Comparison of ENCODE assay signal across 21 cellular contexts in genomic region chr4:26490111-26490979, GRCh38. TPM values are rescaled to one million over a fixed set of nuclear protein-coding genes. Genes with fewer than 3 reads are reported as not detected.
A peak's percentile ranks its signal among the peaks of the same experiment; 100 is the strongest.
DNase-seq lines count a peak whose midpoint lies in the region; TF ChIP-seq lines count a peak whose summit lies in the region.
"Had no signal": no experiment of that assay in that cellular context is flagged by ENCODE, and none has a peak within 500 bp of the region (broad histone marks: within the 10 kb centered on the region; RNA-seq: fewer than 3 reads in every experiment).

Gene CCKAR (minus strand): TSS chr4:26490484. CDS start chr4:26490267, 217 bp downstream.

- H3K4me2 ChIP-seq in neural progenitor cell: peak within 1 kb of the TSS; percentile 55

- peak within 1 kb of the TSS; percentile 35 for H3K27ac Mint-ChIP-seq in neural progenitor cell
- H3K27ac Mint-ChIP-seq in endothelial cell (ENCODE audit: unreplicated experiment): no peak within 1 kb of the TSS
- H3K27ac Mint-ChIP-seq: activated B cell treated with CpG ODN at 0.5 μM for 24 hours; activated CD8-positive, alpha-beta memory T cell treated with anti-CD3 and anti-CD28 coated beads, Interleukin-2, amount 10 ng/mL, durations not matched to agents 7 days and 5 days; natural killer cell treated with Interleukin-12 subunit alpha and Interleukin-12 subunit beta and Interleukin-15 and Interleukin-18, amount 100 ng/mL, for 72 hours had no signal

- H4K20me1 ChIP-seq in neural progenitor cell (ENCODE audit: low read depth): no peaks in the 10 kb centered on the region

- H3K9me3 Mint-ChIP-seq in neural progenitor cell (no peaks in the 10 kb centered on the region), endothelial cell (ENCODE audit: unreplicated experiment) (no peaks in the 10 kb centered on the region)
- H3K9me3 Mint-ChIP-seq: natural killer cell treated with Interleukin-12 subunit alpha and Interleukin-12 subunit beta and Interleukin-15 and Interleukin-18, amount 100 ng/mL, for 72 hours had no signal

- DNase-seq in DMS153 treated with DMSO at 0.1 percent for 48 hours (lab: John Stamatoyannopoulos, UW; ENCODE audit: unreplicated experiment) (peak; percentile 42), NCI-H146 (lab: John Stamatoyannopoulos, UW) (peak; percentile 47), astrocyte of the hippocampus (ENCODE audit: low read depth, low spot score) (peak; percentile 58), neural progenitor cell (ENCODE audit: low spot score) (peak; percentile 27), iPS-NIHi11 (ENCODE audit: low spot score) (no peak), endothelial cell (ENCODE audit: low spot score) (no peak), Peyer's patch (no peak), nucleus accumbens (lab: John Stamatoyannopoulos, UW) (no peak)
- DNase-seq: activated B cell treated with CpG ODN at 0.5 μM for 24 hours; activated naive CD4-positive, alpha-beta T cell treated with Interleukin-2 at 50 U/mL for 16 hours; Caco-2; effector CD4-positive, alpha-beta T cell; foreskin keratinocyte; mammary epithelial cell; NCI-H774; stimulated activated CD4-positive, alpha-beta T cell treated with anti-CD3 and anti-CD28 coated beads, Interleukin-4, amount 100 ng/mL, for 24 hours had no signal

- no peak within 1 kb of the TSS for H2AFZ ChIP-seq in neural progenitor cell (replicated peaks)

- H3K27me3 ChIP-seq in neural progenitor cell: peaks cover 9% of the 10 kb centered on the region
- no peaks in the 10 kb centered on the region for H3K27me3 ChIP-seq in Peyer's patch

- TF ChIP-seq CTCF in neural progenitor cell (IDR thresholded peaks at IDR 0.05) (no peak), endothelial cell (IDR thresholded peaks at IDR 0.05; ENCODE audit: unreplicated experiment) (no peak), Peyer's patch (IDR thresholded peaks at IDR 0.05) (no peak)

- no peak within 1 kb of the TSS for H3K4me3 ChIP-seq in neural progenitor cell
- H3K4me3 ChIP-seq in Peyer's patch: no peak within 1 kb of the TSS
- H3K4me3 ChIP-seq: tibial nerve had no signal

- H3K4me1 ChIP-seq in neural progenitor cell (peaks cover 21% of the 10 kb centered on the region), Peyer's patch (no peaks in the 10 kb centered on the region)
- H3K4me1 ChIP-seq: foreskin keratinocyte had no signal

- H3K36me3 Mint-ChIP-seq in neural progenitor cell (no peaks in the 10 kb centered on the region), endothelial cell (ENCODE audit: low read depth, unreplicated experiment) (no peaks in the 10 kb centered on the region)
- H3K36me3 Mint-ChIP-seq: activated CD8-positive, alpha-beta memory T cell treated with anti-CD3 and anti-CD28 coated beads, Interleukin-2, amount 10 ng/mL, durations not matched to agents 7 days and 5 days; natural killer cell treated with Interleukin-12 subunit alpha and Interleukin-12 subunit beta and Interleukin-15 and Interleukin-18, amount 100 ng/mL, for 72 hours had no signal

- H3K36me3 ChIP-seq in neural progenitor cell (no peaks in the 10 kb centered on the region), Peyer's patch (no peaks in the 10 kb centered on the region)
- H3K36me3 ChIP-seq: tibial nerve had no signal

- H3K4me1 Mint-ChIP-seq in neural progenitor cell: peaks cover 21% of the 10 kb centered on the region
- H3K4me1 Mint-ChIP-seq in endothelial cell (ENCODE audit: unreplicated experiment): no peaks in the 10 kb centered on the region
- H3K4me1 Mint-ChIP-seq: activated B cell treated with CpG ODN at 0.5 μM for 24 hours; activated CD8-positive, alpha-beta memory T cell treated with anti-CD3 and anti-CD28 coated beads, Interleukin-2, amount 10 ng/mL, durations not matched to agents 7 days and 5 days had no signal

- peaks cover 23% of the 10 kb centered on the region for H3F3A ChIP-seq in neural progenitor cell (ENCODE audit: low read depth)

- no peak within 1 kb of the TSS for H3K27ac ChIP-seq in neural progenitor cell
- H3K27ac ChIP-seq in Peyer's patch: no peak within 1 kb of the TSS
- H3K27ac ChIP-seq: foreskin keratinocyte, tibial nerve had no signal

- no peaks in the 10 kb centered on the region for H3K79me2 ChIP-seq in neural progenitor cell (ENCODE audit: low read depth)

- no peak for TF ChIP-seq POLR2A in Peyer's patch (IDR thresholded peaks at IDR 0.05)

- no peak within 1 kb of the TSS for H3K4me3 Mint-ChIP-seq in neural progenitor cell
- H3K4me3 Mint-ChIP-seq in endothelial cell (ENCODE audit: unreplicated experiment): no peak within 1 kb of the TSS
- H3K4me3 Mint-ChIP-seq: activated B cell treated with CpG ODN at 0.5 μM for 24 hours; activated CD8-positive, alpha-beta memory T cell treated with anti-CD3 and anti-CD28 coated beads, Interleukin-2, amount 10 ng/mL, durations not matched to agents 7 days and 5 days; natural killer cell treated with Interleukin-12 subunit alpha and Interleukin-12 subunit beta and Interleukin-15 and Interleukin-18, amount 100 ng/mL, for 72 hours had no signal

- H3K9ac ChIP-seq in neural progenitor cell: no peak within 1 kb of the TSS

- no peaks in the 10 kb centered on the region for H3K9me3 ChIP-seq in neural progenitor cell (ENCODE audit: low read depth)
- no peaks in the 10 kb centered on the region for H3K9me3 ChIP-seq in Peyer's patch
- H3K9me3 ChIP-seq: Caco-2, tibial nerve had no signal

- peaks cover 4% of the 10 kb centered on the region for H3K27me3 Mint-ChIP-seq in neural progenitor cell (ENCODE audit: insufficient read depth, low read depth)
- peaks cover 5% of the 10 kb centered on the region for H3K27me3 Mint-ChIP-seq in endothelial cell (ENCODE audit: unreplicated experiment)

RNA-seq across cellular contexts. Expression of gene CCKAR, which starts in this region (rescaled TPM):
- not detected in 2 replicates for total RNA-seq in neural progenitor cell (ENCODE audit: low replicate concordance)
- not detected for total RNA-seq in endothelial cell (ENCODE audit: unreplicated experiment)
- not detected for total RNA-seq in Peyer's patch
- total RNA-seq: activated B cell treated with CpG ODN at 0.5 μM for 24 hours; activated CD8-positive, alpha-beta memory T cell treated with anti-CD3 and anti-CD28 coated beads, Interleukin-2, amount 10 ng/mL, durations not matched to agents 7 days and 5 days; foreskin keratinocyte; mammary epithelial cell; MCF 10A; natural killer cell treated with Interleukin-12 subunit alpha and Interleukin-12 subunit beta and Interleukin-15 and Interleukin-18, amount 100 ng/mL, for 72 hours; RPMI7951; tibial nerve had no signal

Comparison
In these comparisons a context has a peak if more than half of its experiments do, and no peak if none do; other contexts are left out.
1. Peak in DNase-seq and H3K4me2 ChIP-seq in neural progenitor cell; RNA of the gene not detected or under 1 TPM.
2. DNase-seq: peak in DMS153 treated with DMSO at 0.1 percent for 48 hours (single experiment), NCI-H146 (single experiment) and astrocyte of the hippocampus (single experiment); none in iPS-NIHi11 (single experiment), endothelial cell (single experiment), Peyer's patch (0 of 3) and nucleus accumbens (0 of 56).